In genomic region chr5:50591338-50591737, GRCh38 we compare ENCODE assay signal across 8 cellular contexts.
DNase-seq lines count a peak whose midpoint lies in the region; ATAC-seq, FAIRE-seq and TF ChIP-seq lines count a peak whose summit lies in the region.
"Not testable (repeated sequence)": the region's sequence is repeated elsewhere in the genome, so short reads cannot be mapped to it uniquely, and the experiment has no call there.

No MANE protein-coding gene starts in this region.

- H3K4me3 ChIP-seq in ACC112 (ENCODE audit: low read depth, low read length); KMS-11 (IDR thresholded peaks at IDR 0.05; ENCODE audit: insufficient read depth, low read depth, low read length); astrocyte (ENCODE audit: insufficient read depth, low read depth, low read length); spleen: not testable (repeated sequence)

- not testable (repeated sequence) for H3K27me3 ChIP-seq in ACC112 (ENCODE audit: insufficient read depth, low read length); KMS-11 (ENCODE audit: insufficient read depth, low read depth); astrocyte (ENCODE audit: insufficient read depth, low read length); spleen (replicated peaks in 1 of 7)

- not testable (repeated sequence) for TF ChIP-seq POLR2A in spleen (IDR thresholded peaks at IDR 0.05)

- intact Hi-C loops in activated CD8-positive, alpha-beta T cell treated with anti-CD3 and anti-CD28 coated beads for 36 hours (cut with micrococcal nuclease); spleen (cut with DNase I; ENCODE audit: low total_unique reads): not testable (repeated sequence)
- intact Hi-C loops in activated naive CD4-positive, alpha-beta T cell treated with anti-CD3 and anti-CD28 coated beads for 36 hours (cut with micrococcal nuclease): loop anchor here (1.0 to 2.0 kb wide), 2 partner anchors 17 to 159 kb away; no protein-coding TSS in a partner anchor

- not testable (repeated sequence) for H3K36me3 ChIP-seq in ACC112 (ENCODE audit: insufficient read depth, low read length); KMS-11 (ENCODE audit: insufficient read depth); astrocyte (ENCODE audit: insufficient read depth, low read length); spleen

- H3K9me3 Mint-ChIP-seq in T-helper 1 cell treated with Interleukin-12 subunit alpha and Interleukin-12 subunit beta and Interleukin-4 antibody, amounts not matched to agents 30 μg/mL and 1 μg/mL, for 36 hours; activated CD8-positive, alpha-beta T cell treated with anti-CD3 and anti-CD28 coated beads for 36 hours; activated naive CD4-positive, alpha-beta T cell treated with anti-CD3 and anti-CD28 coated beads for 36 hours; astrocyte (ENCODE audit: unreplicated experiment); naive thymus-derived CD8-positive, alpha-beta T cell: not testable (repeated sequence)

- H3K36me3 Mint-ChIP-seq in T-helper 1 cell treated with Interleukin-12 subunit alpha and Interleukin-12 subunit beta and Interleukin-4 antibody, amounts not matched to agents 30 μg/mL and 1 μg/mL, for 36 hours (ENCODE audit: low read depth): peaks cover 23% of the 10 kb centered on the region
- peaks cover 13% of the 10 kb centered on the region for H3K36me3 Mint-ChIP-seq in activated CD8-positive, alpha-beta T cell treated with anti-CD3 and anti-CD28 coated beads for 36 hours (ENCODE audit: low read depth)
- H3K36me3 Mint-ChIP-seq in activated naive CD4-positive, alpha-beta T cell treated with anti-CD3 and anti-CD28 coated beads for 36 hours (ENCODE audit: low read depth); astrocyte (ENCODE audit: low read depth, unreplicated experiment); naive thymus-derived CD8-positive, alpha-beta T cell: not testable (repeated sequence)

- H3K9ac ChIP-seq in KMS-11; astrocyte (ENCODE audit: low read length): not testable (repeated sequence)

- H3K27ac ChIP-seq in ACC112 (ENCODE audit: low read depth, low read length) (peak overlapping the region; percentile 36), spleen (peak overlapping the region in 6 of 8 donors; percentile 9 to 82 (median 75))
- H3K27ac ChIP-seq in KMS-11; astrocyte (ENCODE audit: low read depth, low read length): not testable (repeated sequence)

- peak overlapping the region; percentile 84 for H2AFZ ChIP-seq in ACC112 (ENCODE audit: low read length, unreplicated experiment)
- not testable (repeated sequence) for H2AFZ ChIP-seq in KMS-11 (ENCODE audit: low read depth); astrocyte (ENCODE audit: low read depth, low read length)

- CTCF ChIA-PET in activated CD8-positive, alpha-beta T cell treated with anti-CD3 and anti-CD28 coated beads for 36 hours (lab: Charles Lee); activated naive CD4-positive, alpha-beta T cell treated with anti-CD3 and anti-CD28 coated beads for 36 hours (lab: Charles Lee): not testable (repeated sequence)

- H4K20me1 ChIP-seq in KMS-11 (ENCODE audit: insufficient read depth); astrocyte (ENCODE audit: insufficient read depth, low read length): not testable (repeated sequence)

- not testable (repeated sequence) for H3K27me3 Mint-ChIP-seq in T-helper 1 cell treated with Interleukin-12 subunit alpha and Interleukin-12 subunit beta and Interleukin-4 antibody, amounts not matched to agents 30 μg/mL and 1 μg/mL, for 36 hours (ENCODE audit: low read depth); activated CD8-positive, alpha-beta T cell treated with anti-CD3 and anti-CD28 coated beads for 36 hours; activated naive CD4-positive, alpha-beta T cell treated with anti-CD3 and anti-CD28 coated beads for 36 hours (ENCODE audit: low read depth); astrocyte (ENCODE audit: low read depth, unreplicated experiment); naive thymus-derived CD8-positive, alpha-beta T cell

- WGBS in spleen, 5 donors: 85 to 89% (median 87%) methylated on average over 1 of the region's 1 CpG

- not testable (repeated sequence) for ATAC-seq in activated CD8-positive, alpha-beta T cell treated with anti-CD3 and anti-CD28 coated beads for 36 hours; naive thymus-derived CD8-positive, alpha-beta T cell

- peak overlapping the region; percentile 88 for H3K27ac Mint-ChIP-seq in T-helper 1 cell treated with Interleukin-12 subunit alpha and Interleukin-12 subunit beta and Interleukin-4 antibody, amounts not matched to agents 30 μg/mL and 1 μg/mL, for 36 hours
- H3K27ac Mint-ChIP-seq in activated CD8-positive, alpha-beta T cell treated with anti-CD3 and anti-CD28 coated beads for 36 hours: peak overlapping the region; percentile 92
- peak overlapping the region; percentile 37 for H3K27ac Mint-ChIP-seq in activated naive CD4-positive, alpha-beta T cell treated with anti-CD3 and anti-CD28 coated beads for 36 hours
- peak overlapping the region; percentile 47 for H3K27ac Mint-ChIP-seq in astrocyte (ENCODE audit: unreplicated experiment)
- H3K27ac Mint-ChIP-seq in naive thymus-derived CD8-positive, alpha-beta T cell: peak overlapping the region in 9 of 10 donors; percentile 7 to 92 (median 72)

- H3K4me2 ChIP-seq in KMS-11: peak overlapping the region; percentile 47
- not testable (repeated sequence) for H3K4me2 ChIP-seq in astrocyte (ENCODE audit: low read length)

- not testable (repeated sequence) for H3K9me3 ChIP-seq in astrocyte (ENCODE audit: insufficient read depth, low read depth, low read length); spleen

- H3K4me3 Mint-ChIP-seq in T-helper 1 cell treated with Interleukin-12 subunit alpha and Interleukin-12 subunit beta and Interleukin-4 antibody, amounts not matched to agents 30 μg/mL and 1 μg/mL, for 36 hours: peak overlapping the region; percentile 32
- H3K4me3 Mint-ChIP-seq in activated CD8-positive, alpha-beta T cell treated with anti-CD3 and anti-CD28 coated beads for 36 hours; activated naive CD4-positive, alpha-beta T cell treated with anti-CD3 and anti-CD28 coated beads for 36 hours; astrocyte (ENCODE audit: unreplicated experiment): not testable (repeated sequence)
- peak overlapping the region in 8 of 10 donors; percentile 43 to 64 (median 51) for H3K4me3 Mint-ChIP-seq in naive thymus-derived CD8-positive, alpha-beta T cell

- H3K4me1 Mint-ChIP-seq in T-helper 1 cell treated with Interleukin-12 subunit alpha and Interleukin-12 subunit beta and Interleukin-4 antibody, amounts not matched to agents 30 μg/mL and 1 μg/mL, for 36 hours (ENCODE audit: low read depth): peaks cover 46% of the 10 kb centered on the region
- peaks cover 53% of the 10 kb centered on the region for H3K4me1 Mint-ChIP-seq in activated CD8-positive, alpha-beta T cell treated with anti-CD3 and anti-CD28 coated beads for 36 hours (ENCODE audit: low read depth)
- H3K4me1 Mint-ChIP-seq in activated naive CD4-positive, alpha-beta T cell treated with anti-CD3 and anti-CD28 coated beads for 36 hours (ENCODE audit: low read depth): peaks cover 45% of the 10 kb centered on the region
- H3K4me1 Mint-ChIP-seq in astrocyte (ENCODE audit: low read depth, unreplicated experiment): peaks cover 41% of the 10 kb centered on the region
- H3K4me1 Mint-ChIP-seq in naive thymus-derived CD8-positive, alpha-beta T cell: peaks cover 26 to 52% (median 46%) of the 10 kb centered on the region in 4 donors

- not testable (repeated sequence) for FAIRE-seq in astrocyte (lab: Jason Lieb, UNC)

- POLR2A ChIA-PET in activated CD8-positive, alpha-beta T cell treated with anti-CD3 and anti-CD28 coated beads for 36 hours (lab: Charles Lee): interaction anchor here (0.7 kb wide), 1 partner anchor 14 kb away, joined by 3 read pairs; no protein-coding TSS in a partner anchor
- POLR2A ChIA-PET in naive thymus-derived CD8-positive, alpha-beta T cell (lab: Charles Lee): not testable (repeated sequence)

- TF ChIP-seq CTCF in KMS-11 (conservative IDR thresholded peaks at IDR 0.05; ENCODE audit: low read depth, low read length); activated CD8-positive, alpha-beta T cell treated with anti-CD3 and anti-CD28 coated beads for 36 hours (IDR thresholded peaks at IDR 0.05); astrocyte (IDR thresholded peaks at IDR 0.05; ENCODE audit: insufficient read depth, low read depth, low read length); spleen (IDR thresholded peaks at IDR 0.05 in 8 of 11, conservative IDR thresholded peaks at IDR 0.05 in 3 of 11): not testable (repeated sequence)

- DNase-seq in activated CD8-positive, alpha-beta T cell treated with anti-CD3 and anti-CD28 coated beads for 36 hours; activated naive CD4-positive, alpha-beta T cell treated with anti-CD3 and anti-CD28 coated beads for 36 hours; astrocyte (ENCODE audit: low read depth); spleen: not testable (repeated sequence)
- DNase-seq in naive thymus-derived CD8-positive, alpha-beta T cell: peak in 2 of 10 donors; percentile 14 to 28

- H3K4me1 ChIP-seq in ACC112 (ENCODE audit: control insufficient read depth, insufficient read depth, low read length, unreplicated experiment) (peaks cover 29% of the 10 kb centered on the region), KMS-11 (ENCODE audit: low read depth, poor library complexity, severe bottlenecking) (peaks cover 51% of the 10 kb centered on the region), spleen (peaks cover 0 to 41% (median 17%) of the 10 kb centered on the region in 6 donors)
- H3K4me1 ChIP-seq in astrocyte (ENCODE audit: insufficient read depth, low read length): not testable (repeated sequence)

- H3K79me2 ChIP-seq in ACC112 (ENCODE audit: control insufficient read depth, insufficient read depth, low read length, unreplicated experiment); KMS-11 (ENCODE audit: insufficient read depth, low read depth); astrocyte (ENCODE audit: insufficient read depth, low read length): not testable (repeated sequence)

Comparison
In these comparisons a context has a peak if more than half of its experiments do, and no peak if none do; other contexts are left out.
1. H3K27ac Mint-ChIP-seq: peak in every context shown above with its lines; median percentile 92 in activated CD8-positive, alpha-beta T cell treated with anti-CD3 and anti-CD28 coated beads for 36 hours; 88 in T-helper 1 cell treated with Interleukin-12 subunit alpha and Interleukin-12 subunit beta and Interleukin-4 antibody, amounts not matched to agents 30 μg/mL and 1 μg/mL, for 36 hours; 72 in naive thymus-derived CD8-positive, alpha-beta T cell; 47 in astrocyte; 37 in activated naive CD4-positive, alpha-beta T cell treated with anti-CD3 and anti-CD28 coated beads for 36 hours.